Comparison of ENCODE assay signal across 8 cellular contexts in the genomic region with DNA sequence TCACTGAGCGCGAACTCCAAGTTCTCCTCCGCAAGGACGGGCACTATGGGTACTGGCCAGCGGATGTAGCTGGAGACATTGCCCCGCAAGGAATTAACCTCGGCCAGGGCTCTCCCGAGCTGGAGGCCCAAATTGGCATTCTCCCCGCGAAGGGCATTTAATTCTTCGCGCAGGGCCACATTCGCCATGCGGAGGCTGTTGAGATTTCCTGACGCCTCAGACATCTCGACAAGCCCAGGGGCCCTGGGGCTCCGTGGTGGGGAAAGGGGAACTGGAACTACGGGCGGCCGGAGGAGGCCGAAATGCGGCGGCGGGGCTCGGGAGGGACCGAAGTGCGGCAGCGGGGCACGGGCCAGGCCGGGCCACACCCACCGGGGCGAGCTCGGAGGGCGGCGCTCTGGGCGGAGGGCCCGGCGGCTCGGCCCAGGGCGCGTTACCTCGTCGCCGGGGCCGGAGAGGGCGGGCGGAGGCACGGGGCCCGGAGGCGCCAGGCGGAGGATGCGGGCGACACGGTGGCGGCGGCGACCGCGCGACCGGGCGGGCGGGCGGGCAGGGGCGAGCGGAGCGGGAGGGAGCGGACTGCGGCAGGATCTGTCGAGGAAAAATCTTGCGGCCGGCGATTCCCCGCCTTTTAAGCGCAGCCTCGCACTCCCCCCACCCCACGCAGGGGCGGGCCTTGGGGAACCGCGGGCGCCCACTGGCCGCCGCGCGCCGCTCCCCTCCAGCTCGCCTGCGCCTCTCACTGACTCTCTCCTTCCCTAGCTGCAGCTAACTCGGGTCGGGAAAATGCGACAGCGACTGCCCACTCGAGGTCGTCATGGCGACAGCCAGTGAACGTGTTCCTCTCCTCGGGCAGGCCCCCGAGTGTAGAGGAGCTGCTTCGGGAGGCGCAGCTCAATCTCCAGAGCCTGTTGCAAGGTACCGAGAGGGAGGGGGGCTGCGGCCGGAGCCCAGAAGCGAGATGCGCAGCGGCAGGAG. TPM values are rescaled to one million over a fixed set of nuclear protein-coding genes. Genes with fewer than 3 reads are reported as not detected.
DNase-seq lines count a peak whose midpoint lies in the region; ATAC-seq lines count a peak whose summit lies in the region.

A gene (minus strand): TSS at position 599 of the 978 bp plus-strand sequence.

- H3K36me3 Mint-ChIP-seq in activated T-cell treated with anti-CD3 and anti-CD28 coated beads, Interleukin-2, amount 50 U/mL, for 72 hours (ENCODE audit: insufficient read depth in 2 of 2), result no peaks in the 10 kb centered on the region

- H3K27ac Mint-ChIP-seq in activated T-cell treated with anti-CD3 and anti-CD28 coated beads, Interleukin-2, amount 50 U/mL, for 72 hours, result no peak within 1 kb of the TSS

- peak; percentile 83 for ATAC-seq in GM18870 (IDR thresholded peaks at IDR 0.05; ENCODE audit: unreplicated experiment)
- peak; percentile 58 for ATAC-seq in HG03460 (IDR thresholded peaks at IDR 0.05; ENCODE audit: unreplicated experiment)
- peak; percentile 66 to 79 for ATAC-seq in activated T-cell treated with anti-CD3 and anti-CD28 coated beads, Interleukin-2, amount 50 U/mL, for 72 hours (replicated peaks in 1 of 2)
- ATAC-seq in esophagus mucosa, result peak; percentile 64

- H3K9me3 Mint-ChIP-seq in activated T-cell treated with anti-CD3 and anti-CD28 coated beads, Interleukin-2, amount 50 U/mL, for 72 hours, result no peaks in the 10 kb centered on the region

- H3K27me3 Mint-ChIP-seq in activated T-cell treated with anti-CD3 and anti-CD28 coated beads, Interleukin-2, amount 50 U/mL, for 72 hours (ENCODE audit: low read depth), result peaks cover 79% of the 10 kb centered on the region

- DNase-seq in 8988T, result peak; percentile 75
- peak; percentile 57 for DNase-seq in NCI-H82 treated with DMSO at 0.1 percent for 48 hours (lab: John Stamatoyannopoulos, UW; ENCODE audit: unreplicated experiment)
- DNase-seq in activated T-cell treated with anti-CD3 and anti-CD28 coated beads, Interleukin-2, amount 50 U/mL, for 72 hours, result peak; percentile 35 to 38
- DNase-seq in mucosa of gallbladder (ENCODE audit: low spot score), result peak; percentile 83
- DNase-seq in stimulated activated CD8-positive, alpha-beta memory T cell treated with anti-CD3 and anti-CD28 coated beads, Interleukin-4, amount 100 ng/mL, for 4 hours (ENCODE audit: low read depth in 2 of 2, low spot score in 1 of 2), result peak; percentile 20 to 54

- H3K4me1 Mint-ChIP-seq in activated T-cell treated with anti-CD3 and anti-CD28 coated beads, Interleukin-2, amount 50 U/mL, for 72 hours (ENCODE audit: low read depth), result no peaks in the 10 kb centered on the region

- H3K4me3 Mint-ChIP-seq in activated T-cell treated with anti-CD3 and anti-CD28 coated beads, Interleukin-2, amount 50 U/mL, for 72 hours, result peak within 1 kb of the TSS; percentile 77 to 87

RNA-seq across cellular contexts. Expression of the gene that starts here (rescaled TPM):
- under 1 TPM; 0.17 to 0.74 TPM for total RNA-seq in activated T-cell treated with anti-CD3 and anti-CD28 coated beads, Interleukin-2, amount 50 U/mL, for 72 hours
- 0.20 TPM for total RNA-seq in esophagus mucosa
- 6.8 TPM for total RNA-seq in mucosa of gallbladder

Comparison
In these comparisons a context has a peak if more than half of its experiments do, and no peak if none do; other contexts are left out.
1. Peak in every context shown above with its lines: DNase-seq and ATAC-seq.
2. Peak in DNase-seq and ATAC-seq in activated T-cell treated with anti-CD3 and anti-CD28 coated beads, Interleukin-2, amount 50 U/mL, for 72 hours; RNA of the gene not detected or under 1 TPM.
3. Peak in ATAC-seq in esophagus mucosa; RNA of the gene not detected or under 1 TPM.